ENCODE assay signal across 1 cellular context in the genomic region with DNA sequence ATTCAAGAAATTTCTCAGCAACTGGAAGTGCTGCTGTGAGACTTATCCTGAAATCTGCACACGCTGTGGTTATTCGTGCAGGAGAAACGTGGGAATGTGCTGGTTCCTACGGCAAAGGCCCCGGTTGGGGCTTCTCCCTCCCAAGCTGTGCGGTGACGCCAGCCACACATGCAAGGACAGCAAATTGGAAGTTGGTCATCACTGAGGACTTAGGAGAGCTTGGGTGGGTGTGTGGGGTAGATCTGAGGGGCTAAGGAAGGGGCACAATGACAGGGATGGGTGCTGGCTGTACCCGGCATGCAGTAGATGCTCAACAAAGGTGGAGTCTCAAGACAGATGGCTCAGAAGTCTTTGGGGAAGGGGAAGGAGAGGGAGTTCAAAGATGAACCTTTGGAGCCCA.
TF ChIP-seq lines count a peak whose summit lies in the region.

No MANE protein-coding gene starts in this region.

TF ChIP-seq in H1, 55 proteins besides CTCF, POLR2A, EP300 and RAD21:
- TF ChIP-seq SP2 (IDR thresholded peaks at IDR 0.05; ENCODE audit: low read length) = no peak
TF ChIP-seq in H1: peak in this region for 0.
